1 cellular context compared by ENCODE assay signal in genomic region chr20:32804022-32804715, GRCh38.
TF ChIP-seq lines count a peak whose summit lies in the region.

No MANE protein-coding gene starts in this region.

TF ChIP-seq in H1, 55 proteins besides CTCF, POLR2A, EP300 and RAD21:
- TF ChIP-seq POLR2AphosphoS5 (IDR thresholded peaks at IDR 0.05; ENCODE audit: low read depth, low read length) (peak; percentile 72), CTBP2 (IDR thresholded peaks at IDR 0.05; ENCODE audit: borderline replicate concordance, insufficient read depth, insufficient read length, low read length) (no peak), PHF8 (conservative IDR thresholded peaks at IDR 0.05; ENCODE audit: low read depth, low read length) (no peak), E2F6 (IDR thresholded peaks at IDR 0.05) (no peak), SRF (IDR thresholded peaks at IDR 0.05; ENCODE audit: low read depth, low read length) (no peak)
